ENCODE assay signal across 1 cellular context in genomic region chr19:19224852-19225494, GRCh38.
TF ChIP-seq lines count a peak whose summit lies in the region.

No MANE protein-coding gene starts in this region.

TF ChIP-seq in HepG2, 621 proteins besides CTCF, POLR2A, EP300 and RAD21 (continued from another document and continues in another):
- TF ChIP-seq KLF9 (CRISPR knock-in tag; IDR thresholded peaks at IDR 0.05; ENCODE audit: low read depth) (no peak), MAF1 (CRISPR knock-in tag; IDR thresholded peaks at IDR 0.05; ENCODE audit: borderline replicate concordance) (0 out of 2 replicates have a peak, but pooled peaks have one; percentile 38), ZBTB3 (CRISPR knock-in tag; IDR thresholded peaks at IDR 0.05; ENCODE audit: borderline replicate concordance, low read depth) (no peak), BRF2 (CRISPR knock-in tag; IDR thresholded peaks at IDR 0.05) (no peak), CERS6 (CRISPR knock-in tag; IDR thresholded peaks at IDR 0.05) (no peak; the same call in 1 of the 2 replicates), NBN (conservative IDR thresholded peaks at IDR 0.05) (no peak), ARNT (IDR thresholded peaks at IDR 0.05) (no peak), HNRNPL (IDR thresholded peaks at IDR 0.05; ENCODE audit: low read depth, low read length) (no peak), ZBTB10 (CRISPR knock-in tag; IDR thresholded peaks at IDR 0.05; ENCODE audit: borderline replicate concordance) (no peak), ZNF318 (CRISPR knock-in tag; IDR thresholded peaks at IDR 0.05) (no peak; the same call in 1 of the 2 replicates), KDM2A (CRISPR knock-in tag; IDR thresholded peaks at IDR 0.05; ENCODE audit: borderline replicate concordance, low read depth) (peak; percentile 82), NFYB (CRISPR knock-in tag; IDR thresholded peaks at IDR 0.05) (no peak), RBM39 (IDR thresholded peaks at IDR 0.05; ENCODE audit: low read depth, low read length, poor library complexity, severe bottlenecking) (no peak), FOXO1 (CRISPR knock-in tag; IDR thresholded peaks at IDR 0.05) (no peak; the same call in 1 of the 2 replicates), SIN3B (IDR thresholded peaks at IDR 0.05; ENCODE audit: low read length) (no peak), ZNF841 (CRISPR knock-in tag; IDR thresholded peaks at IDR 0.05; ENCODE audit: borderline replicate concordance) (no peak), HOXA7 (CRISPR knock-in tag; IDR thresholded peaks at IDR 0.05) (no peak), ZNF704 (CRISPR knock-in tag; IDR thresholded peaks at IDR 0.05; ENCODE audit: borderline replicate concordance) (no peak), FOXK2 (IDR thresholded peaks at IDR 0.05) (no peak), ZNF101 (CRISPR knock-in tag; IDR thresholded peaks at IDR 0.05; ENCODE audit: borderline replicate concordance, low read depth) (0 out of 2 replicates have a peak, but pooled peaks have one; percentile 28), THRA (CRISPR knock-in tag; IDR thresholded peaks at IDR 0.05; ENCODE audit: borderline replicate concordance) (peak; percentile 57; the same call in 1 of the 2 replicates), TEAD2 (CRISPR knock-in tag; IDR thresholded peaks at IDR 0.05) (no peak), HMGA1 (CRISPR knock-in tag; conservative IDR thresholded peaks at IDR 0.05) (no peak), EHMT2 (IDR thresholded peaks at IDR 0.05; ENCODE audit: borderline replicate concordance, low read depth, low read length) (no peak), ZNF24 (IDR thresholded peaks at IDR 0.05) (no peak), YEATS2 (CRISPR knock-in tag; IDR thresholded peaks at IDR 0.05; ENCODE audit: borderline replicate concordance) (no peak; the same call in 1 of the 2 replicates), SP2 (CRISPR knock-in tag; IDR thresholded peaks at IDR 0.05) (no peak), MEF2D (CRISPR knock-in tag; IDR thresholded peaks at IDR 0.05) (no peak), NRL (CRISPR knock-in tag; IDR thresholded peaks at IDR 0.05; ENCODE audit: borderline replicate concordance) (peak; percentile 75; the same call in 1 of the 2 replicates), ZBTB21 (CRISPR knock-in tag; IDR thresholded peaks at IDR 0.05) (no peak), ZNF772 (CRISPR knock-in tag; IDR thresholded peaks at IDR 0.05) (peak; percentile 82; the same call in 1 of the 2 replicates), SRF (IDR thresholded peaks at IDR 0.05; ENCODE audit: low read depth, low read length) (no peak), MAFF (IDR thresholded peaks at IDR 0.05; ENCODE audit: low read depth, low read length) (no peak), ZFY (CRISPR knock-in tag; IDR thresholded peaks at IDR 0.05) (peak; percentile 84), ZNF232 (CRISPR knock-in tag; IDR thresholded peaks at IDR 0.05; ENCODE audit: borderline replicate concordance) (no peak), ZNF484 (CRISPR knock-in tag; IDR thresholded peaks at IDR 0.05; ENCODE audit: borderline replicate concordance, low read depth) (no peak), CENPX (CRISPR knock-in tag; IDR thresholded peaks at IDR 0.05) (no peak), SMC3 (IDR thresholded peaks at IDR 0.05; ENCODE audit: low read length) (peak; percentile 30; the same call in 1 of the 2 replicates), GPBP1L1 (CRISPR knock-in tag; IDR thresholded peaks at IDR 0.05) (no peak), THAP9 (CRISPR knock-in tag; IDR thresholded peaks at IDR 0.05; ENCODE audit: borderline replicate concordance) (no peak), ZNF230 (CRISPR knock-in tag; IDR thresholded peaks at IDR 0.05) (no peak), THYN1 (CRISPR knock-in tag; IDR thresholded peaks at IDR 0.05; ENCODE audit: borderline replicate concordance, low read depth) (no peak), TOE1 (CRISPR knock-in tag; IDR thresholded peaks at IDR 0.05) (no peak)
